In genomic region chr3:120200836-120201235, GRCh38 we compare ENCODE assay signal across 21 cellular contexts.
"Had no signal": no experiment of that assay in that cellular context is flagged by ENCODE, and none has a peak within 500 bp of the region (broad histone marks: within the 10 kb centered on the region; RNA-seq: fewer than 3 reads in every experiment).

No MANE protein-coding gene starts in this region.

- H3K27ac Mint-ChIP-seq: activated CD4-positive, alpha-beta memory T cell treated with anti-CD3 and anti-CD28 coated beads for 36 hours; activated naive CD8-positive, alpha-beta T cell treated with anti-CD3 and anti-CD28 coated beads for 36 hours; naive thymus-derived CD4-positive, alpha-beta T cell; T-helper 1 cell treated with Interleukin-12 subunit alpha and Interleukin-12 subunit beta and Interleukin-4 antibody, amounts not matched to agents 30 μg/mL and 1 μg/mL, for 36 hours had no signal

- H3K9me3 ChIP-seq: breast epithelium, pancreas, psoas muscle, right atrium auricular region, thyroid gland had no signal

- H3K4me3 Mint-ChIP-seq: activated CD4-positive, alpha-beta memory T cell treated with anti-CD3 and anti-CD28 coated beads for 36 hours; activated naive CD8-positive, alpha-beta T cell treated with anti-CD3 and anti-CD28 coated beads for 36 hours; central memory CD8-positive, alpha-beta T cell; naive thymus-derived CD4-positive, alpha-beta T cell; T-helper 1 cell treated with Interleukin-12 subunit alpha and Interleukin-12 subunit beta and Interleukin-4 antibody, amounts not matched to agents 30 μg/mL and 1 μg/mL, for 36 hours had no signal

- H3K36me3 Mint-ChIP-seq: activated CD4-positive, alpha-beta memory T cell treated with anti-CD3 and anti-CD28 coated beads for 36 hours; activated naive CD8-positive, alpha-beta T cell treated with anti-CD3 and anti-CD28 coated beads for 36 hours; naive thymus-derived CD4-positive, alpha-beta T cell had no signal

- H3K27ac ChIP-seq: breast epithelium, pancreas, right atrium auricular region, thyroid gland had no signal

- H3K4me1 ChIP-seq: breast epithelium, thyroid gland had no signal

- DNase-seq: activated CD4-positive, alpha-beta memory T cell treated with anti-CD3 and anti-CD28 coated beads for 36 hours; activated CD4-positive, alpha-beta T cell treated with anti-CD3 and anti-CD28 coated beads for 48 hours; activated CD4-positive, CD25-positive, alpha-beta regulatory T cell; activated naive CD4-positive, alpha-beta T cell treated with Interleukin-2 at 50 U/mL for 16 hours; activated naive CD8-positive, alpha-beta T cell treated with anti-CD3 and anti-CD28 coated beads for 36 hours; activated T-cell treated with anti-CD3 and anti-CD28 coated beads, Interleukin-2, amount 50 U/mL, for 48 hours; effector memory CD4-positive, alpha-beta T cell; foreskin melanocyte; hippocampal formation; naive thymus-derived CD4-positive, alpha-beta T cell; pancreas; psoas muscle; stimulated activated CD4-positive, alpha-beta T cell treated with anti-CD3 and anti-CD28 coated beads, Interleukin-4, amount 100 ng/mL, for 24 hours; stimulated activated naive CD8-positive, alpha-beta T cell treated with anti-CD3 and anti-CD28 coated beads, Interleukin-15, Interleukin-2, amounts not matched to agents 100 U/mL and 50 U/mL, for 24 hours; T1000; thyroid gland had no signal

- ATAC-seq: esophagus mucosa; naive thymus-derived CD4-positive, alpha-beta T cell; pancreas; stimulated activated naive CD8-positive, alpha-beta T cell treated with anti-CD3 and anti-CD28 coated beads, Interleukin-15, Interleukin-2, amounts not matched to agents 100 U/mL and 50 U/mL, for 24 hours had no signal

- H3K9me3 Mint-ChIP-seq: activated CD4-positive, alpha-beta memory T cell treated with anti-CD3 and anti-CD28 coated beads for 36 hours; activated naive CD8-positive, alpha-beta T cell treated with anti-CD3 and anti-CD28 coated beads for 36 hours; central memory CD8-positive, alpha-beta T cell; naive thymus-derived CD4-positive, alpha-beta T cell; T-helper 1 cell treated with Interleukin-12 subunit alpha and Interleukin-12 subunit beta and Interleukin-4 antibody, amounts not matched to agents 30 μg/mL and 1 μg/mL, for 36 hours had no signal

- H3K27me3 ChIP-seq: breast epithelium, pancreas, right atrium auricular region, thyroid gland had no signal

- H3K4me3 ChIP-seq: breast epithelium, pancreas, psoas muscle, right atrium auricular region, thyroid gland had no signal

- H3K36me3 ChIP-seq: breast epithelium, pancreas, right atrium auricular region, thyroid gland had no signal

- H3K27me3 Mint-ChIP-seq: activated CD4-positive, alpha-beta memory T cell treated with anti-CD3 and anti-CD28 coated beads for 36 hours; activated naive CD8-positive, alpha-beta T cell treated with anti-CD3 and anti-CD28 coated beads for 36 hours; central memory CD8-positive, alpha-beta T cell; naive thymus-derived CD4-positive, alpha-beta T cell had no signal

- H3K4me1 Mint-ChIP-seq: activated naive CD8-positive, alpha-beta T cell treated with anti-CD3 and anti-CD28 coated beads for 36 hours; central memory CD8-positive, alpha-beta T cell; naive thymus-derived CD4-positive, alpha-beta T cell had no signal
